In the genomic region with DNA sequence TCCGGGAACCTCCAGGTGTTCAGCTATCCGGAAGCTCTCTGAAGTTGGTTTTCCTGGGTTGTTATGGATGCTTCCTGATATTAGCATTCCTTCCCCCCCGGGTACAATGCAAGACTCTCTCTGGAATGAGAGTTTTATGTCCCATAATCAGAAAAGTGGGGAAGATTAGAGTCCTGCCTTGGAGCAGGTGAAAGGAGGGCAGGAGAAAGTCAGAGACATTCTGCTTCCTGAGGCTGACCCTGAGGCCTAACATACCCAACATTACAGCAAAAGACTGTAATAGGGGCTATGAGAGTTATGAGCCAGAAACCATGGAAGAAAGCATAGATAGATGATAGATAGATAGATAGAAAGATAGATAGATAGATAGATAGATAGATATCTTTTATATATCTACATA, we compare ENCODE assay signal across 9 cellular contexts. TPM values are rescaled to one million over a fixed set of nuclear protein-coding genes. Genes with fewer than 3 reads are reported as not detected.
"Had no signal": no experiment of that assay in that cellular context is flagged by ENCODE, and none has a peak within 500 bp of the region (broad histone marks: within the 10 kb centered on the region; RNA-seq: fewer than 3 reads in every experiment).

No MANE protein-coding gene starts in this region.

- FAIRE-seq: HepG2, HTR-8/SVneo had no signal

- H3K27ac ChIP-seq: HL-60 had no signal

- DNase-seq: IMR-90, KBM-7, KG1 had no signal

- ATAC-seq: HepG2 had no signal

RNA-seq across cellular contexts. Expression of gene PRPS1L1, which starts 36.9 kb away (rescaled TPM):
- total RNA-seq: HepG2, HT-29, HT1080, IMR-90 had no signal
- polyA plus RNA-seq: HepG2, IgD-negative memory B cell, IMR-90 had no signal
